Comparison of ENCODE assay signal across 8 cellular contexts in genomic region chr11:123511037-123511870, GRCh38.
DNase-seq lines count a peak whose midpoint lies in the region; ATAC-seq and TF ChIP-seq lines count a peak whose summit lies in the region.

No MANE protein-coding gene starts in this region.

- H4K91ac ChIP-seq in IMR-90 (ENCODE audit: insufficient read depth, low read depth, low read length), result no peak overlapping the region

- no peak overlapping the region for H2BK20ac ChIP-seq in IMR-90 (ENCODE audit: low read depth, low read length)

- H3K27ac ChIP-seq in IMR-90 (ENCODE audit: insufficient read depth, low read length) (no peak overlapping the region), esophagus muscularis mucosa (replicated peaks in 1 of 4) (no peak overlapping the region)

- no peak overlapping the region for H3K4ac ChIP-seq in IMR-90 (ENCODE audit: low read depth, low read length)

- peaks cover 0 to 34% of the 10 kb centered on the region in 2 experiments; a peak in 2 of 4 replicates for H3K79me1 ChIP-seq in IMR-90 (ENCODE audit: low read depth in 1 of 2, low read length in 2 of 2)

- peak overlapping the region in 1 of 10 donors; percentile 63 for H3K27ac Mint-ChIP-seq in naive thymus-derived CD8-positive, alpha-beta T cell

- H4K5ac ChIP-seq in IMR-90 (ENCODE audit: low read depth, low read length), result no peak overlapping the region

- H4K20me1 ChIP-seq in IMR-90 (ENCODE audit: insufficient read depth, low read length), result peaks cover 8% of the 10 kb centered on the region; the same call in 1 of the 2 replicates

- in situ Hi-C loops in IMR-90 (cut with MboI; ENCODE audit: low sequenced_read_pairs), result loop anchor here (5.0 kb wide), 1 partner anchor 46 kb away; no protein-coding TSS in a partner anchor

- H2AK9ac ChIP-seq in IMR-90 (replicated peaks; ENCODE audit: low read depth, low read length, poor library complexity), result no peak overlapping the region

- H3K27me3 ChIP-seq in IMR-90 (ENCODE audit: control insufficient read depth, insufficient read depth, low read length) (no peaks in the 10 kb centered on the region), esophagus muscularis mucosa (peaks cover 0 to 27% (median 0%) of the 10 kb centered on the region in 4 donors)

- peaks cover 6% of the 10 kb centered on the region; the same call in 1 of the 2 replicates for H3K4me1 ChIP-seq in IMR-90 (ENCODE audit: control insufficient read depth, insufficient read depth, low read length)
- peaks cover 0 to 6% (median 2%) of the 10 kb centered on the region in 4 donors for H3K4me1 ChIP-seq in esophagus muscularis mucosa

- H3K4me3 Mint-ChIP-seq in naive thymus-derived CD8-positive, alpha-beta T cell, result peak overlapping the region in 2 of 10 donors; percentile 9 to 35

- CTCF ChIA-PET in IMR-90 (lab: Yijun Ruan, JAX), result interaction anchor here (0.6 to 1.5 kb wide), 4 partner anchors 18 to 48 kb away, joined by 3 to 6 read pairs (median 4); no protein-coding TSS in a partner anchor

- H3K36me3 Mint-ChIP-seq in naive thymus-derived CD8-positive, alpha-beta T cell, result peaks cover 0 to 2% (median 0%) of the 10 kb centered on the region in 3 donors

- TF ChIP-seq RAD21 in IMR-90 (IDR thresholded peaks at IDR 0.05; ENCODE audit: low read length), result peak; percentile 85

- ATAC-seq in GM21526 (IDR thresholded peaks at IDR 0.05; ENCODE audit: low FRiP score, unreplicated experiment) (peak; percentile 87), IMR-90 (ENCODE audit: low read depth) (peak; percentile 98)
- ATAC-seq in naive thymus-derived CD8-positive, alpha-beta T cell, result peak; percentile 87 to 90

- DNase-seq in DMS 273 (lab: John Stamatoyannopoulos, UW; ENCODE audit: unreplicated experiment) (peak; percentile 94), IMR-90 (peak; percentile 88), OCI-M1 (lab: John Stamatoyannopoulos, UW) (peak; percentile 79), activated T-cell treated with anti-CD3 and anti-CD28 coated beads for 4 hours (peak; percentile 32), esophagus muscularis mucosa (ENCODE audit: extremely low spot score) (no peak)
- DNase-seq in naive thymus-derived CD8-positive, alpha-beta T cell, result peak; percentile 33 to 68 (median 48)
- DNase-seq in stimulated activated naive CD4-positive, alpha-beta T cell treated with Interleukin-2 at 50 U/mL for 16 hours (lab: John Stamatoyannopoulos, UW), result peak; percentile 58

- POLR2A ChIA-PET in IMR-90 (lab: Charles Lee; ENCODE audit: unreplicated experiment), result no interaction called here
- POLR2A ChIA-PET in naive thymus-derived CD8-positive, alpha-beta T cell (lab: Charles Lee), result no interaction called here

- dilution Hi-C loops in IMR-90 (cut with HindIII; ENCODE audit: low sequenced_read_pairs, unreplicated experiment), result no loop called here

- 0% methylated on average over 4 of the region's 14 CpGs; no CpG with 5 or more reads in 1 of the 2 experiments for WGBS in IMR-90 (ENCODE audit: extremely low coverage in 2 of 2, insufficient read length in 1 of 2), 2 experiments
- WGBS in esophagus muscularis mucosa, result 21% methylated on average over 14 of the region's 14 CpGs

- H3K9me1 ChIP-seq in IMR-90 (ENCODE audit: insufficient read depth, low read length), result peaks cover 2% of the 10 kb centered on the region; the same call in 1 of the 2 replicates

- no peak overlapping the region for H3K56ac ChIP-seq in IMR-90 (ENCODE audit: extremely low read depth, insufficient read depth, low read length)

- peaks cover 0 to 8% (median under 1%) of the 10 kb centered on the region in 4 donors for H3K4me1 Mint-ChIP-seq in naive thymus-derived CD8-positive, alpha-beta T cell

- TF ChIP-seq POLR2A in IMR-90 (IDR thresholded peaks at IDR 0.05; ENCODE audit: low read depth, low read length) (no peak; the same call in 1 of the 2 replicates), esophagus muscularis mucosa (IDR thresholded peaks at IDR 0.05; ENCODE audit: low read depth) (no peak)

- H4K8ac ChIP-seq in IMR-90 (ENCODE audit: low read depth in 2 of 2, low read length in 2 of 2), result peak overlapping the region in 1 of 2 experiments; percentile 7; a peak in 2 of 4 replicates

- BruUV-seq in IMR-90 (replicated peaks; lab: Mats Ljungman, UMichigan), result no TSS peak

- intact Hi-C loops in IMR-90 (cut with micrococcal nuclease), result loop anchor here (1.0 kb wide), 3 partner anchors 44 to 196 kb away; no protein-coding TSS in a partner anchor
- intact Hi-C loops in esophagus muscularis mucosa (cut with DNase I), result loop anchor here (5.0 kb wide), 1 partner anchor 66 kb away; no protein-coding TSS in a partner anchor

- H2AK5ac ChIP-seq in IMR-90 (ENCODE audit: low read depth, low read length), result no peak overlapping the region

- H2AFZ ChIP-seq in IMR-90 (replicated peaks; ENCODE audit: low read length, poor library complexity), result peak overlapping the region; percentile 80

- no peak overlapping the region for H3K14ac ChIP-seq in IMR-90 (replicated peaks; ENCODE audit: low read depth, low read length)

- no peak overlapping the region for H3K18ac ChIP-seq in IMR-90 (ENCODE audit: low read depth, low read length)

- H2BK5ac ChIP-seq in IMR-90 (ENCODE audit: low read depth, low read length, poor library complexity, severe bottlenecking), result no peak overlapping the region

- H3K27me3 Mint-ChIP-seq in naive thymus-derived CD8-positive, alpha-beta T cell, result peaks cover 0 to 9% (median 0%) of the 10 kb centered on the region in 5 donors

- H3K9ac ChIP-seq in IMR-90 (ENCODE audit: low read depth, low read length), result no peak overlapping the region

- H2BK120ac ChIP-seq in IMR-90 (ENCODE audit: low read depth, low read length), result no peak overlapping the region

- H3K4me2 ChIP-seq in IMR-90 (ENCODE audit: low read depth, low read length), result 0 out of 2 replicates have a peak overlapping the region, but pooled peaks have one; percentile 9

- no peak overlapping the region for H3K4me3 ChIP-seq in IMR-90 (ENCODE audit: insufficient read depth, low read depth, low read length)
- H3K4me3 ChIP-seq in esophagus muscularis mucosa, result no peak overlapping the region

- no peak for TF ChIP-seq EP300 in esophagus muscularis mucosa (IDR thresholded peaks at IDR 0.05)

- H2BK15ac ChIP-seq in IMR-90 (ENCODE audit: low read depth, low read length), result no peak overlapping the region

- H3K36me3 ChIP-seq in IMR-90 (ENCODE audit: control insufficient read depth, insufficient read depth, low read length) (no peaks in the 10 kb centered on the region), esophagus muscularis mucosa (no peaks in the 10 kb centered on the region)

- no peak overlapping the region for H3K23ac ChIP-seq in IMR-90 (ENCODE audit: low read depth, low read length)

- H3K9me3 Mint-ChIP-seq in naive thymus-derived CD8-positive, alpha-beta T cell, result no peaks in the 10 kb centered on the region

- H3K9me3 ChIP-seq in IMR-90 (ENCODE audit: control insufficient read depth, insufficient read depth, low read length), result no peaks in the 10 kb centered on the region
- no peaks in the 10 kb centered on the region for H3K9me3 ChIP-seq in esophagus muscularis mucosa

- TF ChIP-seq CTCF in IMR-90 (conservative IDR thresholded peaks at IDR 0.05; ENCODE audit: low read depth, low read length) (peak; percentile 96), esophagus muscularis mucosa (IDR thresholded peaks at IDR 0.05) (peak; percentile 73 to 94 (median 78))

TF ChIP-seq in IMR-90, 13 proteins besides CTCF, POLR2A, EP300 and RAD21:
- TF ChIP-seq USF2 (IDR thresholded peaks at IDR 0.05; ENCODE audit: low read depth, low read length), result no peak
- peak; percentile 68; the same call in 1 of the 2 replicates for TF ChIP-seq MAZ (IDR thresholded peaks at IDR 0.05; ENCODE audit: borderline replicate concordance, low read depth, low read length)
- no peak for TF ChIP-seq MXI1 (IDR thresholded peaks at IDR 0.05; ENCODE audit: borderline replicate concordance, low read depth, low read length)
- peak; percentile 82 for TF ChIP-seq SMC3 (IDR thresholded peaks at IDR 0.05; ENCODE audit: low read depth, low read length)
